Comparison of ENCODE assay signal across 9 cellular contexts in the genomic region with DNA sequence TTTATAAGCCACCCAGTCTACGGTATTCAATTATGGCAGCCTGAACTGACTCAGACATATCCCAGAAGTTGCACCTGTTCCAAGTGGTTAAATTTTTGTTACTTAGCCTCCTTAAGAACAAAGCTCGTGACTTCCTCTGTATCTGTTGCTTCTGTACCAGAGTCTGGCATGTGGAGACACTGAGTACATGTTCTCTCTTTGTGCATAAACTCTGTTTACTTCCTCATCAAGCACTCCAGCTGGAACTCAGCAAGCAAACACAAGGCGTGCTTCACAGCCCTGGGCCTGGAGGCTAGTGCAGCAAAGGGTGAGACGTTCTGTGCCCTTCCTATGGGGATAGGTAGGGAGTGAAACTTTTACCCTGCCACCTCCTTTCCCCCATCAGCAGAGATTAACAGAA. TPM values are rescaled to one million over a fixed set of nuclear protein-coding genes. Genes with fewer than 3 reads are reported as not detected.
DNase-seq lines count a peak whose midpoint lies in the region; ATAC-seq lines count a peak whose summit lies in the region.
"Had no signal": no experiment of that assay in that cellular context is flagged by ENCODE, and none has a peak within 500 bp of the region (broad histone marks: within the 10 kb centered on the region; RNA-seq: fewer than 3 reads in every experiment).

No MANE protein-coding gene starts in this region.

- H3K9me3 Mint-ChIP-seq in activated T-cell treated with anti-CD3 and anti-CD28 coated beads, Interleukin-2, amount 50 U/mL, for 24 hours: no peaks in the 10 kb centered on the region
- H3K9me3 Mint-ChIP-seq: activated CD4-positive, alpha-beta T cell treated with anti-CD3 and anti-CD28 coated beads, Interleukin-2, amount 10 ng/mL, durations not matched to agents 24 days and 14 days had no signal

- peaks cover 0 to 4% (median 3%) of the 10 kb centered on the region in 3 donors for H3K4me1 ChIP-seq in skeletal muscle tissue (ENCODE audit: control insufficient read depth in 3 of 3, insufficient read depth in 3 of 3, low read length in 3 of 3)

- no peaks in the 10 kb centered on the region for H3K36me3 Mint-ChIP-seq in activated T-cell treated with anti-CD3 and anti-CD28 coated beads, Interleukin-2, amount 50 U/mL, for 24 hours (ENCODE audit: low read depth)

- peak overlapping the region; percentile 44 for H3K27ac ChIP-seq in skeletal muscle tissue (ENCODE audit: low read depth, low read length)

- no peak overlapping the region for H3K4me3 Mint-ChIP-seq in activated T-cell treated with anti-CD3 and anti-CD28 coated beads, Interleukin-2, amount 50 U/mL, for 24 hours
- H3K4me3 Mint-ChIP-seq: activated CD4-positive, alpha-beta T cell treated with anti-CD3 and anti-CD28 coated beads, Interleukin-2, amount 10 ng/mL, durations not matched to agents 24 days and 14 days had no signal

- H3K36me3 ChIP-seq in skeletal muscle tissue (ENCODE audit: control insufficient read depth in 3 of 3, insufficient read depth in 3 of 3, low read length in 3 of 3): no peaks in the 10 kb centered on the region

- no peak overlapping the region for H3K4me3 ChIP-seq in skeletal muscle tissue (ENCODE audit: low read length in 3 of 3)

- no peaks in the 10 kb centered on the region for H3K4me1 Mint-ChIP-seq in activated T-cell treated with anti-CD3 and anti-CD28 coated beads, Interleukin-2, amount 50 U/mL, for 24 hours (ENCODE audit: low read depth)

- no peak overlapping the region for H3K9ac ChIP-seq in skeletal muscle tissue (ENCODE audit: low read depth in 1 of 3, low read length in 3 of 3)

- ATAC-seq in HG03135 (IDR thresholded peaks at IDR 0.05; ENCODE audit: unreplicated experiment): no peak

- no peak overlapping the region for H3K27ac Mint-ChIP-seq in activated T-cell treated with anti-CD3 and anti-CD28 coated beads, Interleukin-2, amount 50 U/mL, for 24 hours
- H3K27ac Mint-ChIP-seq: activated CD4-positive, alpha-beta T cell treated with anti-CD3 and anti-CD28 coated beads, Interleukin-2, amount 10 ng/mL, durations not matched to agents 24 days and 14 days had no signal

- DNase-seq in GF-D8 (lab: John Stamatoyannopoulos, UW) (peak; percentile 67), NOMO-1 treated with DMSO at 0.1 percent for 48 hours (lab: John Stamatoyannopoulos, UW; ENCODE audit: unreplicated experiment) (peak; percentile 68), inferior parietal cortex (ENCODE audit: extremely low spot score) (peak; percentile 19), GM19240 (ENCODE audit: insufficient read length, low spot score) (no peak), DMS79 treated with DMSO at 0.1 percent for 48 hours (lab: John Stamatoyannopoulos, UW) (no peak)
- DNase-seq in activated T-cell treated with anti-CD3 and anti-CD28 coated beads, Interleukin-2, amount 50 U/mL, for 24 hours: no peak
- DNase-seq: activated CD4-positive, alpha-beta T cell treated with anti-CD3 and anti-CD28 coated beads, Interleukin-2, amount 10 ng/mL, durations not matched to agents 24 days and 14 days had no signal

- no peaks in the 10 kb centered on the region for H3K27me3 Mint-ChIP-seq in activated T-cell treated with anti-CD3 and anti-CD28 coated beads, Interleukin-2, amount 50 U/mL, for 24 hours

- H3K9me3 ChIP-seq in skeletal muscle tissue (ENCODE audit: control insufficient read depth in 3 of 3, low read length in 3 of 3): no peaks in the 10 kb centered on the region

- H3K27me3 ChIP-seq in skeletal muscle tissue (ENCODE audit: control insufficient read depth in 3 of 3, insufficient read depth in 3 of 3, low read length in 3 of 3): no peaks in the 10 kb centered on the region

RNA-seq across cellular contexts. Expression of gene C9orf152, which starts 19.0 kb away (rescaled TPM):
- total RNA-seq in skeletal muscle tissue: not detected
- total RNA-seq: activated CD4-positive, alpha-beta T cell treated with anti-CD3 and anti-CD28 coated beads, Interleukin-2, amount 10 ng/mL, durations not matched to agents 24 days and 14 days had no signal

Comparison
In these comparisons a context has a peak if more than half of its experiments do, and no peak if none do; other contexts are left out.
1. DNase-seq: peak in GF-D8 (single experiment), NOMO-1 treated with DMSO at 0.1 percent for 48 hours (single experiment) and inferior parietal cortex (single experiment); none in activated T-cell treated with anti-CD3 and anti-CD28 coated beads, Interleukin-2, amount 50 U/mL, for 24 hours (single experiment), GM19240 (single experiment) and DMS79 treated with DMSO at 0.1 percent for 48 hours (single experiment).